ENCODE assay signal across 8 cellular contexts in genomic region chr14:69818760-69819191, GRCh38. TPM values are rescaled to one million over a fixed set of nuclear protein-coding genes. Genes with fewer than 3 reads are reported as not detected.
DNase-seq lines count a peak whose midpoint lies in the region; ATAC-seq, FAIRE-seq and TF ChIP-seq lines count a peak whose summit lies in the region.

No MANE protein-coding gene starts in this region.

- FAIRE-seq in RCC 7860 (lab: Jason Lieb, UNC) = no peak

- no peaks in the 10 kb centered on the region for H3K9me3 ChIP-seq in upper lobe of right lung

- ATAC-seq in foreskin keratinocyte (peak; percentile 73), upper lobe of right lung (peak; percentile 93), GM21717 (IDR thresholded peaks at IDR 0.05; ENCODE audit: unreplicated experiment) (no peak)

- TF ChIP-seq CTCF in foreskin keratinocyte (conservative IDR thresholded peaks at IDR 0.05) (peak; percentile 95), upper lobe of right lung (IDR thresholded peaks at IDR 0.05) (peak; percentile 81)

- H3K27ac Mint-ChIP-seq in activated T-helper 2 cell treated with anti-CD3 and anti-CD28 coated beads, Interferon-gamma antibody, Interleukin-2, Interleukin-4, amounts not matched to agents 10 μg/mL and 5 μg/mL and 100 μg/mL, durations not matched to agents 14 hours and 24 hours and 36 hours = no peak overlapping the region

- H3K9me3 Mint-ChIP-seq in activated T-helper 2 cell treated with anti-CD3 and anti-CD28 coated beads, Interferon-gamma antibody, Interleukin-2, Interleukin-4, amounts not matched to agents 10 μg/mL and 5 μg/mL and 100 μg/mL, durations not matched to agents 14 hours and 24 hours and 36 hours = no peaks in the 10 kb centered on the region

- no peak overlapping the region for H3K4me3 ChIP-seq in upper lobe of right lung

- peaks cover 26% of the 10 kb centered on the region for H3K4me1 ChIP-seq in foreskin keratinocyte
- no peaks in the 10 kb centered on the region for H3K4me1 ChIP-seq in upper lobe of right lung

- DNase-seq in DMS53 (lab: John Stamatoyannopoulos, UW) (peak; percentile 74), KG1 (lab: John Stamatoyannopoulos, UW) (peak; percentile 79), RCC 7860 (ENCODE audit: low spot score) (peak; percentile 32), foreskin keratinocyte (peak in 1 of 2 donors; percentile 63), non-pigmented ciliary epithelial cell (ENCODE audit: low read depth) (peak; percentile 24), upper lobe of right lung (peak; percentile 65)
- DNase-seq in activated T-helper 2 cell treated with anti-CD3 and anti-CD28 coated beads, Interferon-gamma antibody, Interleukin-2, Interleukin-4, amounts not matched to agents 10 μg/mL and 5 μg/mL and 100 μg/mL, durations not matched to agents 14 hours and 24 hours and 36 hours (ENCODE audit: low spot score) = peak; percentile 49

- H3K27me3 Mint-ChIP-seq in activated T-helper 2 cell treated with anti-CD3 and anti-CD28 coated beads, Interferon-gamma antibody, Interleukin-2, Interleukin-4, amounts not matched to agents 10 μg/mL and 5 μg/mL and 100 μg/mL, durations not matched to agents 14 hours and 24 hours and 36 hours (ENCODE audit: low read depth) = peaks cover 6% of the 10 kb centered on the region

- peaks cover 4% of the 10 kb centered on the region for H3K4me1 Mint-ChIP-seq in activated T-helper 2 cell treated with anti-CD3 and anti-CD28 coated beads, Interferon-gamma antibody, Interleukin-2, Interleukin-4, amounts not matched to agents 10 μg/mL and 5 μg/mL and 100 μg/mL, durations not matched to agents 14 hours and 24 hours and 36 hours (ENCODE audit: low read depth)

- H3K27me3 ChIP-seq in foreskin keratinocyte = no peaks in the 10 kb centered on the region
- peaks cover 10% of the 10 kb centered on the region for H3K27me3 ChIP-seq in upper lobe of right lung

- intact Hi-C loops in activated T-helper 2 cell treated with anti-CD3 and anti-CD28 coated beads, Interferon-gamma antibody, Interleukin-2, Interleukin-4, amounts not matched to agents 10 μg/mL and 5 μg/mL and 100 μg/mL, durations not matched to agents 14 hours and 24 hours and 36 hours (cut with micrococcal nuclease) = loop anchor here (1.0 to 2.0 kb wide), 2 partner anchors 209 to 256 kb away; no protein-coding TSS in a partner anchor
- intact Hi-C loops in upper lobe of right lung (cut with DNase I) = no loop called here

- no peaks in the 10 kb centered on the region for H3K36me3 Mint-ChIP-seq in activated T-helper 2 cell treated with anti-CD3 and anti-CD28 coated beads, Interferon-gamma antibody, Interleukin-2, Interleukin-4, amounts not matched to agents 10 μg/mL and 5 μg/mL and 100 μg/mL, durations not matched to agents 14 hours and 24 hours and 36 hours (ENCODE audit: low read depth)

- H3K36me3 ChIP-seq in upper lobe of right lung = no peaks in the 10 kb centered on the region

- H3K27ac ChIP-seq in foreskin keratinocyte = no peak overlapping the region
- no peak overlapping the region for H3K27ac ChIP-seq in upper lobe of right lung

- no peak overlapping the region for H3K4me3 Mint-ChIP-seq in activated T-helper 2 cell treated with anti-CD3 and anti-CD28 coated beads, Interferon-gamma antibody, Interleukin-2, Interleukin-4, amounts not matched to agents 10 μg/mL and 5 μg/mL and 100 μg/mL, durations not matched to agents 14 hours and 24 hours and 36 hours (ENCODE audit: low read depth)

RNA-seq across cellular contexts. Expression of gene SLC10A1, which starts 21.7 kb away (rescaled TPM):
- not detected in 2 replicates for total RNA-seq in activated T-helper 2 cell treated with anti-CD3 and anti-CD28 coated beads, Interferon-gamma antibody, Interleukin-2, Interleukin-4, amounts not matched to agents 10 μg/mL and 5 μg/mL and 100 μg/mL, durations not matched to agents 14 hours and 24 hours and 36 hours
- total RNA-seq in foreskin keratinocyte (not detected in 2 replicates), upper lobe of right lung (not detected)
- not detected in 2 replicates for polyA plus RNA-seq in foreskin keratinocyte

RNA-seq across cellular contexts. Expression of gene SRSF5, which starts 51.8 kb away (rescaled TPM):
- total RNA-seq in activated T-helper 2 cell treated with anti-CD3 and anti-CD28 coated beads, Interferon-gamma antibody, Interleukin-2, Interleukin-4, amounts not matched to agents 10 μg/mL and 5 μg/mL and 100 μg/mL, durations not matched to agents 14 hours and 24 hours and 36 hours = 316 and 358 TPM in 2 replicates
- 178 and 184 TPM in 2 replicates for total RNA-seq in foreskin keratinocyte
- polyA plus RNA-seq in foreskin keratinocyte = 176 and 181 TPM in 2 replicates
- total RNA-seq in upper lobe of right lung = 287 TPM
